10 cellular contexts compared by ENCODE assay signal in the genomic region with DNA sequence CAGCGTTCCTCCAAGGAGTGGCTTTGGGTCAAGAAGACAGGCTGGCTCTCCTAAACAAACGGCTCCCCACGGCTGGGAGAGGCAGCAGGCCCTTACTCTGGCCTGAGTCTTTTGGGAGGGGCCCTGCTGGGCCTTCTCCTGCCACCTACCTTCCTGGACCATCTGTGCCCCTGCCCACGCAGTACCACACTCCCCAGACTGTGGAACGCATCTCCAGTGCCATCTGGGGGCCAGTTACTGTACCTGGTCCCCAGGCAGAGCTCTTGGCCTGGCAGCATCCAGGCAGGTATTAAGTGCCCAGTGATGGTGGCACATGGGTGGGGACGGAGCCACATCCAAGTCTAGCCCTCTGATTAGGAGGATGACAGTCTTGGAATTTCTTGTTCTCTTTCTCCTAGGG. TPM values are rescaled to one million over a fixed set of nuclear protein-coding genes. Genes with fewer than 3 reads are reported as not detected.
DNase-seq lines count a peak whose midpoint lies in the region; ATAC-seq, FAIRE-seq and TF ChIP-seq lines count a peak whose summit lies in the region.
"Had no signal": no experiment of that assay in that cellular context is flagged by ENCODE, and none has a peak within 500 bp of the region (broad histone marks: within the 10 kb centered on the region; RNA-seq: fewer than 3 reads in every experiment).

No MANE protein-coding gene starts in this region.

- H3K4me1 ChIP-seq in endodermal cell (ENCODE audit: control insufficient read depth, insufficient read depth, low read length): no peaks in the 10 kb centered on the region

- WGBS in endodermal cell (ENCODE audit: insufficient coverage in 1 of 2, insufficient read length in 1 of 2), 2 experiments: 91 to 94% methylated on average over 6 of the region's 6 CpGs

- no peaks in the 10 kb centered on the region for H3K27me3 Mint-ChIP-seq in endodermal cell (ENCODE audit: insufficient read depth)
- no peaks in the 10 kb centered on the region for H3K27me3 Mint-ChIP-seq in endothelial cell (ENCODE audit: unreplicated experiment)

- ATAC-seq in GM18907 (IDR thresholded peaks at IDR 0.05; ENCODE audit: unreplicated experiment): no peak
- ATAC-seq in HG03439 (IDR thresholded peaks at IDR 0.05; ENCODE audit: unreplicated experiment): no peak

- no peak for DNase-seq in GM18507 (ENCODE audit: extremely low spot score, insufficient read length, low read depth)
- DNase-seq in T-helper 1 cell: peak in 3 of 5 donors; percentile 42 to 46 (median 44)
- peak; percentile 50 for DNase-seq in endodermal cell
- DNase-seq in AML-193 (lab: John Stamatoyannopoulos, UW): no peak
- DNase-seq in endothelial cell (ENCODE audit: low spot score): no peak

- H3K27ac ChIP-seq in 22Rv1 (no peak overlapping the region), endodermal cell (ENCODE audit: low read depth, low read length) (no peak overlapping the region)
- H3K27ac ChIP-seq: thoracic aorta had no signal

- peaks cover 4% of the 10 kb centered on the region for H3K36me3 Mint-ChIP-seq in endodermal cell (ENCODE audit: low read depth)
- H3K36me3 Mint-ChIP-seq in endothelial cell (ENCODE audit: low read depth, unreplicated experiment): no peaks in the 10 kb centered on the region

- peak; percentile 81 for FAIRE-seq in GM18507 (lab: Jason Lieb, UNC)
- FAIRE-seq: islet of Langerhans had no signal

- no peaks in the 10 kb centered on the region for H3K4me1 Mint-ChIP-seq in endodermal cell
- H3K4me1 Mint-ChIP-seq in endothelial cell (ENCODE audit: unreplicated experiment): no peaks in the 10 kb centered on the region

- H3K9me3 ChIP-seq in endodermal cell (ENCODE audit: control insufficient read depth, low read length): no peaks in the 10 kb centered on the region
- H3K9me3 ChIP-seq: thoracic aorta had no signal

- H3K27me3 ChIP-seq in endodermal cell (ENCODE audit: control insufficient read depth, insufficient read depth, low read length, poor library complexity, severe bottlenecking): no peaks in the 10 kb centered on the region

- TF ChIP-seq CTCF in 22Rv1 (IDR thresholded peaks at IDR 0.05) (peak; percentile 12; the same call in 1 of the 2 replicates), endodermal cell (conservative IDR thresholded peaks at IDR 0.05) (peak; percentile 30), endothelial cell (IDR thresholded peaks at IDR 0.05; ENCODE audit: unreplicated experiment) (no peak)

- H3K27ac Mint-ChIP-seq in endodermal cell (no peak overlapping the region), endothelial cell (ENCODE audit: unreplicated experiment) (no peak overlapping the region)

- no peak overlapping the region for H3K4me3 ChIP-seq in endodermal cell (ENCODE audit: low read length)
- H3K4me3 ChIP-seq: thoracic aorta had no signal

- no peaks in the 10 kb centered on the region for H3K36me3 ChIP-seq in endodermal cell (ENCODE audit: control insufficient read depth, insufficient read depth, low read length)

- no peak overlapping the region for H3K9ac ChIP-seq in endodermal cell (ENCODE audit: extremely low read depth, low read length, poor library complexity, severe bottlenecking)

- H3K4me3 Mint-ChIP-seq in endodermal cell (no peak overlapping the region), endothelial cell (ENCODE audit: unreplicated experiment) (no peak overlapping the region)

- H3K9me3 Mint-ChIP-seq in endodermal cell: no peaks in the 10 kb centered on the region
- no peaks in the 10 kb centered on the region for H3K9me3 Mint-ChIP-seq in endothelial cell (ENCODE audit: unreplicated experiment)

RNA-seq across cellular contexts. Expression of gene ALKBH4, which starts 14.4 kb away (rescaled TPM):
- total RNA-seq in endodermal cell: 10 to 100 TPM; 16.2 to 17.2 TPM
- polyA plus RNA-seq in endodermal cell (2013, experiment 1 of 2): 10.3 TPM
- 10.9 TPM for polyA plus RNA-seq in endodermal cell (2013, experiment 2 of 2)
- 11.5 TPM for total RNA-seq in endothelial cell (ENCODE audit: unreplicated experiment)

RNA-seq across cellular contexts. Expression of gene LRWD1, which starts 14.5 kb away (rescaled TPM):
- total RNA-seq in endodermal cell (10 to 100 TPM; 30.9 to 43.5 TPM), endothelial cell (ENCODE audit: unreplicated experiment) (30.3 TPM)
- polyA plus RNA-seq in endodermal cell (2013, experiment 1 of 2): 21.3 TPM
- polyA plus RNA-seq in endodermal cell (2013, experiment 2 of 2): 22.8 TPM

RNA-seq across cellular contexts. Expression of gene ORAI2, which starts 16.9 kb away (rescaled TPM):
- total RNA-seq in endodermal cell: 10 to 100 TPM; 24.3 to 26.1 TPM
- polyA plus RNA-seq in endodermal cell (2013, experiment 1 of 2): 27.6 TPM
- 28.1 TPM for polyA plus RNA-seq in endodermal cell (2013, experiment 2 of 2)
- 39.3 TPM for total RNA-seq in endothelial cell (ENCODE audit: unreplicated experiment)

RNA-seq across cellular contexts. Expression of gene POLR2J, which starts 28.5 kb away (rescaled TPM):
- total RNA-seq in endodermal cell (10 to 100 TPM; 48.6 to 59.0 TPM), endothelial cell (ENCODE audit: unreplicated experiment) (48.1 TPM)
- 81.5 TPM for polyA plus RNA-seq in endodermal cell (2013, experiment 1 of 2)
- polyA plus RNA-seq in endodermal cell (2013, experiment 2 of 2): 71.7 TPM

RNA-seq across cellular contexts. Expression of gene PRKRIP1, which starts 54.1 kb away (rescaled TPM):
- 10 to 100 TPM; 30.3 to 35.0 TPM for total RNA-seq in endodermal cell
- polyA plus RNA-seq in endodermal cell (2013, experiment 1 of 2): 34.9 TPM
- 29.8 TPM for polyA plus RNA-seq in endodermal cell (2013, experiment 2 of 2)
- 41.3 TPM for total RNA-seq in endothelial cell (ENCODE audit: unreplicated experiment)

Comparison
In these comparisons a context has a peak if more than half of its experiments do, and no peak if none do; other contexts are left out.
1. DNase-seq: peak in T-helper 1 cell (3 of 5) and endodermal cell (single experiment); none in GM18507 (single experiment), AML-193 (0 of 2) and endothelial cell (single experiment).